In the genomic region with DNA sequence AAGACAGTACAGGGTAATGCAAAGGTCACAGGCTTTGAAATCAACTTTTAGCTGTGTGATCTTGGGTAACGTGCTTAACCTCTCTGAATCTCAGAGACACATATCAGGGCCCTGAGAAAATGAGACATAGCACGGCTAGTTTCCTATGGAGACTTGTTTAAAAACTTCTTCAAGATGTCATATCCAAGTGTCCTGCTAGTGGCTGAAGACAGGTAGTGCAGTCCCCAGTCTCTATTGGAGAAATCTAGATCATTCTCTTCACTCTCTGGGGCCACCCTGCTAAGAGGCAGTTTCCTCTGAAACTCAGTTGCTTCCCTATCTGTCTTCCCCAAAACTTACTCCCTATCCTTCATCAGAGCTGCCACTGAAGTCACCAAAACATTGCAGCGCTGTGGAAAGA, we compare ENCODE assay signal across 13 cellular contexts. TPM values are rescaled to one million over a fixed set of nuclear protein-coding genes. Genes with fewer than 3 reads are reported as not detected.
DNase-seq lines count a peak whose midpoint lies in the region; ATAC-seq and TF ChIP-seq lines count a peak whose summit lies in the region.
"Had no signal": no experiment of that assay in that cellular context is flagged by ENCODE, and none has a peak within 500 bp of the region (broad histone marks: within the 10 kb centered on the region; RNA-seq: fewer than 3 reads in every experiment).

No MANE protein-coding gene starts in this region.

- H3K27me3 ChIP-seq in BJ (ENCODE audit: control insufficient read depth, insufficient read depth, low read length): peaks cover 3% of the 10 kb centered on the region; the same call in 1 of the 2 replicates
- no peaks in the 10 kb centered on the region for H3K27me3 ChIP-seq in spleen (replicated peaks in 1 of 7)

- POLR2A ChIA-PET in BJ (lab: Charles Lee): no interaction called here
- POLR2A ChIA-PET in OCI-LY7 (lab: Charles Lee): interaction anchor here (0.6 kb wide), 1 partner anchor 254 kb away, joined by 3 read pairs; no protein-coding TSS in a partner anchor

- H2AFZ ChIP-seq in OCI-LY7 (ENCODE audit: low read length): no peak overlapping the region

- 72 to 85% (median 78%) methylated on average over 3 of the region's 3 CpGs for WGBS in spleen, 5 donors

- ATAC-seq in GM21717 (IDR thresholded peaks at IDR 0.05; ENCODE audit: unreplicated experiment): peak; percentile 52
- ATAC-seq: activated CD4-positive, CD25-positive, alpha-beta regulatory T cell treated with anti-CD3 and anti-CD28 coated beads, Interleukin-2, amount 50 U/mL, for 24 hours; activated naive CD8-positive, alpha-beta T cell treated with anti-CD3 and anti-CD28 coated beads, Interleukin-2, amount 50 U/mL, for 24 hours had no signal

- intact Hi-C loops in OCI-LY7 (cut with micrococcal nuclease; ENCODE audit: unreplicated experiment): no loop called here
- intact Hi-C loops in spleen (cut with DNase I; ENCODE audit: low total_unique reads): no loop called here

- TF ChIP-seq CTCF in BJ (IDR thresholded peaks at IDR 0.05; ENCODE audit: insufficient read depth, low read depth, low read length) (peak; percentile 27; the same call in 1 of the 2 replicates), OCI-LY7 (conservative IDR thresholded peaks at IDR 0.05; ENCODE audit: low read length) (peak; percentile 46), fibroblast of pulmonary artery (IDR thresholded peaks at IDR 0.05; ENCODE audit: low read length, missing control alignments) (peak; percentile 36), spleen (IDR thresholded peaks at IDR 0.05 in 8 of 11, conservative IDR thresholded peaks at IDR 0.05 in 3 of 11) (no peak)

- no peaks in the 10 kb centered on the region for H4K20me1 ChIP-seq in OCI-LY7 (ENCODE audit: insufficient read depth, low read length)

- CTCF ChIA-PET in BJ (lab: Yijun Ruan, JAX): interaction anchor here (0.9 kb wide), 1 partner anchor 123 kb away, joined by 3 read pairs; no protein-coding TSS in a partner anchor
- CTCF ChIA-PET in OCI-LY7 (lab: Charles Lee; ENCODE audit: unreplicated experiment): no interaction called here

- no peak overlapping the region for H3K4me2 ChIP-seq in OCI-LY7 (ENCODE audit: low read length)

- no TSS peak for BruUV-seq in OCI-LY7 (replicated peaks; lab: Mats Ljungman, UMichigan)

- DNase-seq in BJ (ENCODE audit: low read depth) (no peak), OCI-LY7 (ENCODE audit: low spot score) (peak; percentile 6), fibroblast of pulmonary artery (ENCODE audit: low read depth) (no peak), ecto neural progenitor cell (ENCODE audit: low spot score) (no peak), spleen (no peak), hepatic stellate cell (ENCODE audit: low spot score) (no peak), NCI-H1417 treated with DMSO at 0.1 percent for 48 hours (lab: John Stamatoyannopoulos, UW) (no peak)
- DNase-seq: activated naive CD8-positive, alpha-beta T cell treated with anti-CD3 and anti-CD28 coated beads, Interleukin-2, amount 50 U/mL, for 24 hours; foreskin melanocyte; NCI-H510A treated with DMSO at 0.1 percent for 48 hours had no signal

- H3K4me1 ChIP-seq in OCI-LY7 (ENCODE audit: insufficient read depth, low read length, poor library complexity, severe bottlenecking) (no peaks in the 10 kb centered on the region), spleen (no peaks in the 10 kb centered on the region)

- no peaks in the 10 kb centered on the region for H3K79me2 ChIP-seq in OCI-LY7 (ENCODE audit: insufficient read depth, low read depth, low read length)

- H3K27ac ChIP-seq in OCI-LY7 (ENCODE audit: low read depth, low read length, poor library complexity, severe bottlenecking) (no peak overlapping the region), spleen (no peak overlapping the region)

- no peak for TF ChIP-seq POLR2A in spleen (IDR thresholded peaks at IDR 0.05)

- H3K36me3 ChIP-seq in BJ (ENCODE audit: control insufficient read depth, insufficient read depth, low read length) (no peaks in the 10 kb centered on the region), OCI-LY7 (ENCODE audit: insufficient read depth, low read length) (no peaks in the 10 kb centered on the region), spleen (no peaks in the 10 kb centered on the region)

- H3K4me3 ChIP-seq in BJ (ENCODE audit: low read depth, low read length): no peak overlapping the region
- no peak overlapping the region for H3K4me3 ChIP-seq in OCI-LY7 (ENCODE audit: low read depth, low read length, poor library complexity, severe bottlenecking)
- no peak overlapping the region for H3K4me3 ChIP-seq in fibroblast of pulmonary artery (replicated peaks; ENCODE audit: low read depth, low read length)
- H3K4me3 ChIP-seq in spleen: no peak overlapping the region

- no peaks in the 10 kb centered on the region for H3K9me3 ChIP-seq in OCI-LY7 (ENCODE audit: low read length)
- peaks cover 0 to 20% (median 13%) of the 10 kb centered on the region in 8 donors for H3K9me3 ChIP-seq in spleen

- no peaks in the 10 kb centered on the region for H3K9me2 ChIP-seq in OCI-LY7 (ENCODE audit: insufficient read depth, low read length)

RNA-seq across cellular contexts. Expression of gene GRXCR2, which starts 30.3 kb away (rescaled TPM):
- not detected in 2 replicates for polyA plus RNA-seq in BJ (2011; rRNA removed)
- not detected in 2 replicates for polyA minus RNA-seq in BJ (2011; rRNA and poly(A)+ RNA removed)
- not detected in 2 replicates for total RNA-seq in OCI-LY7 (2014; rRNA removed; shearing (Covaris generic))
- total RNA-seq in OCI-LY7 (2022): not detected in 2 replicates
- not detected for total RNA-seq in spleen
- not detected for polyA plus RNA-seq in spleen
- total RNA-seq: mucosa of gallbladder had no signal

RNA-seq across cellular contexts. Expression of gene SH3RF2, which starts 33.3 kb away (rescaled TPM):
- polyA plus RNA-seq in BJ (2011; rRNA removed) (0.33 and 0.45 TPM in 2 replicates), spleen (under 1 TPM; 0.04 to 0.11 (median 0.10) TPM)
- polyA minus RNA-seq in BJ (2011; rRNA and poly(A)+ RNA removed): 0.82 and 0.90 TPM in 2 replicates
- not detected in 2 replicates for total RNA-seq in OCI-LY7 (2014; rRNA removed; shearing (Covaris generic))
- total RNA-seq in OCI-LY7 (2022) (not detected in 2 replicates), spleen (under 1 TPM in 5 of 7 donors, not detected in 2; 0.07 to 0.44 (median 0.13) TPM)

Comparison
In these comparisons a context has a peak if more than half of its experiments do, and no peak if none do; other contexts are left out.
1. CTCF ChIP-seq: peak in BJ (single experiment), OCI-LY7 (single experiment) and fibroblast of pulmonary artery (single experiment); none in spleen (0 of 11).